10 cellular contexts compared by ENCODE assay signal in the genomic region with DNA sequence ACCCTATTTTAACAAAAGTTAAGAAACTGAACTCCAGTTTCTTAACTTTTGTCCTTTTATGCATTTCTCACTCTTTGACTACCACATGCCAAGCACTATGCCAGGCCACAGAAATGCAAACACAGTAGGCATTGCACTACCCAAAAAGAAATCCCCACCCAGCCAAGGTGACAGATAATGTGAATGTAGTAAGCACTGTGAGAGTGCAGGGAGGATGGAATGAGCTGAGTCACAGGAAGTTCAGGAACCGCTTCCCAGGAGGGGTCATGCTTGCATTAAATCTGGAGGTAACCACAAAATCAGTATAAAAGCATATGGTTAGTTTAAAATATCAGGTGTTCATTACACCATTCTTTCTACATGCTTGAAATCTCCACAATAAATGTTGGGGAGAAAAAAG. TPM values are rescaled to one million over a fixed set of nuclear protein-coding genes. Genes with fewer than 3 reads are reported as not detected.
DNase-seq lines count a peak whose midpoint lies in the region; ATAC-seq and TF ChIP-seq lines count a peak whose summit lies in the region.
"Had no signal": no experiment of that assay in that cellular context is flagged by ENCODE, and none has a peak within 500 bp of the region (broad histone marks: within the 10 kb centered on the region; RNA-seq: fewer than 3 reads in every experiment).

No MANE protein-coding gene starts in this region.

- H3K9me3 Mint-ChIP-seq in chondrocyte (ENCODE audit: low read depth), result no peaks in the 10 kb centered on the region
- H3K9me3 Mint-ChIP-seq: central memory CD8-positive, alpha-beta T cell had no signal

- H3K36me3 ChIP-seq in NT2/D1 (ENCODE audit: insufficient read depth, insufficient read length, low read length), result peaks cover 17% of the 10 kb centered on the region
- peaks cover 0 to 17% (median 4%) of the 10 kb centered on the region in 3 donors for H3K36me3 ChIP-seq in tibial artery
- H3K36me3 ChIP-seq in thyroid gland, result no peaks in the 10 kb centered on the region

- H3K4me1 ChIP-seq in NT2/D1 (ENCODE audit: insufficient read depth, insufficient read length), result no peaks in the 10 kb centered on the region
- H3K4me1 ChIP-seq in tibial artery, result peaks cover 3 to 17% (median 14%) of the 10 kb centered on the region in 4 donors
- peaks cover 37 to 53% of the 10 kb centered on the region in 2 donors for H3K4me1 ChIP-seq in thyroid gland

- peaks cover 1% of the 10 kb centered on the region for H3K36me3 Mint-ChIP-seq in chondrocyte (ENCODE audit: low read depth)

- 94 to 96% methylated on average over 1 of the region's 1 CpG for WGBS in thyroid gland, 2 donors

- TF ChIP-seq CTCF in chondrocyte (IDR thresholded peaks at IDR 0.05), result peak; percentile 17
- no peak for TF ChIP-seq CTCF in tibial artery (IDR thresholded peaks at IDR 0.05)
- TF ChIP-seq CTCF in thyroid gland (IDR thresholded peaks at IDR 0.05), result no peak

- H3K27ac Mint-ChIP-seq in chondrocyte (ENCODE audit: unreplicated experiment), result peak overlapping the region; percentile 77
- H3K27ac Mint-ChIP-seq: B cell had no signal

- DNase-seq in activated CD4-positive, CD25-positive, alpha-beta regulatory T cell treated with anti-CD3 and anti-CD28 coated beads, Interleukin-2, amount 50 U/mL, for 72 hours, result no peak
- peak; percentile 30 for DNase-seq in NT2/D1 (ENCODE audit: low read depth, low spot score)
- DNase-seq in chondrocyte (ENCODE audit: low spot score), result no peak
- peak; percentile 93 for DNase-seq in renal cortical epithelial cell (ENCODE audit: low read depth)
- no peak for DNase-seq in tibial artery
- DNase-seq in thyroid gland, result no peak
- DNase-seq in RPMI8226, result no peak

- H3K4me3 ChIP-seq in NT2/D1 (ENCODE audit: insufficient read length, low read depth) (no peak overlapping the region), tibial artery (no peak overlapping the region), thyroid gland (replicated peaks in 1 of 3) (no peak overlapping the region)

- TF ChIP-seq POLR2A in thyroid gland (IDR thresholded peaks at IDR 0.05), result no peak

- H3K27ac ChIP-seq in tibial artery (no peak overlapping the region), thyroid gland (no peak overlapping the region)

- no peaks in the 10 kb centered on the region for H3K27me3 ChIP-seq in NT2/D1 (ENCODE audit: insufficient read depth, insufficient read length)
- no peaks in the 10 kb centered on the region for H3K27me3 ChIP-seq in tibial artery
- H3K27me3 ChIP-seq in thyroid gland, result no peaks in the 10 kb centered on the region

- peaks cover 66% of the 10 kb centered on the region for H3K4me1 Mint-ChIP-seq in chondrocyte (ENCODE audit: low read depth)
- H3K4me1 Mint-ChIP-seq: B cell had no signal

- H3K9ac ChIP-seq in NT2/D1 (ENCODE audit: insufficient read length, low read depth), result no peak overlapping the region

- intact Hi-C loops in tibial artery (cut with DNase I; ENCODE audit: low total_unique reads) (no loop called here), thyroid gland (cut with DNase I) (no loop called here)

- no peaks in the 10 kb centered on the region for H3K27me3 Mint-ChIP-seq in chondrocyte (ENCODE audit: low read depth)
- H3K27me3 Mint-ChIP-seq: B cell; central memory CD8-positive, alpha-beta T cell had no signal

- no peaks in the 10 kb centered on the region for H3K9me3 ChIP-seq in NT2/D1 (ENCODE audit: insufficient read depth, low read length)
- no peaks in the 10 kb centered on the region for H3K9me3 ChIP-seq in tibial artery
- H3K9me3 ChIP-seq in thyroid gland, result no peaks in the 10 kb centered on the region

- peak; percentile 12 to 61 for ATAC-seq in activated CD4-positive, CD25-positive, alpha-beta regulatory T cell treated with anti-CD3 and anti-CD28 coated beads, Interleukin-2, amount 50 U/mL, for 24 hours

- no peak overlapping the region for H3K4me3 Mint-ChIP-seq in chondrocyte (ENCODE audit: unreplicated experiment)
- H3K4me3 Mint-ChIP-seq: B cell; central memory CD8-positive, alpha-beta T cell had no signal

RNA-seq across cellular contexts. Expression of a gene that starts 20.1 kb away (rescaled TPM):
- not detected in 3 replicates for total RNA-seq in chondrocyte
- total RNA-seq in renal cortical epithelial cell, result not detected in 2 replicates
- not detected for total RNA-seq in thyroid gland
- total RNA-seq: B cell had no signal

RNA-seq across cellular contexts. Expression of a gene that starts 27.8 kb away (rescaled TPM):
- total RNA-seq in chondrocyte (117 to 125 TPM (median 123 TPM) in 3 replicates), renal cortical epithelial cell (199 and 503 TPM in 2 replicates), thyroid gland (10 to 100 TPM; 30.3 to 94.2 (median 65.7) TPM)

RNA-seq across cellular contexts. Expression of a gene that starts 34.4 kb away (rescaled TPM):
- total RNA-seq in chondrocyte, result 89.8 to 94.6 TPM (median 91.5 TPM) in 3 replicates
- total RNA-seq in renal cortical epithelial cell, result 0.69 and 11.1 TPM in 2 replicates
- 10 to 100 TPM; 18.3 to 40.3 (median 28.8) TPM for total RNA-seq in thyroid gland

Comparison
In these comparisons a context has a peak if more than half of its experiments do, and no peak if none do; other contexts are left out.
1. DNase-seq: peak in NT2/D1 (single experiment) and renal cortical epithelial cell (single experiment); none in activated CD4-positive, CD25-positive, alpha-beta regulatory T cell treated with anti-CD3 and anti-CD28 coated beads, Interleukin-2, amount 50 U/mL, for 72 hours (single experiment), chondrocyte (single experiment), tibial artery (0 of 2), thyroid gland (0 of 2) and RPMI8226 (single experiment).